21 cellular contexts compared by ENCODE assay signal in the genomic region with DNA sequence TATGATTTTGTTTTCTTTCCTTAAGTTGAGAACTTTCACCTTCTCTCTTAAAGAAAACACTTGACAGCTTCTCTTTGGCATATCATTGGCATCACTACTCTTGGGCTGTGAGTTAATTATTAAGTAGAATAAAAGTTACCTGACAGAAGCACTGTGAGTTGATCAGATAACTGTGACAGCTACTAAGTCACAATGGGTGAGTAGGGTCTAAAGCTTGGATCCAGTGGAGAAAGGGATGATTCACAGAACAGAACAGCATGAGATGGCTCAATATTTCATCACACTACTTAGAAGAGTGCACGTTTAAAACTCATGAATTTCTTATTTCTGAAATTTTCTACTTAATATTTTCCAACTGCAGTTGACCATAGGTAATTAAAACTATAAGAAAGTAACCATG.
"Had no signal": no experiment of that assay in that cellular context is flagged by ENCODE, and none has a peak within 500 bp of the region (broad histone marks: within the 10 kb centered on the region; RNA-seq: fewer than 3 reads in every experiment).

No MANE protein-coding gene starts in this region.

- H3K27me3 Mint-ChIP-seq: dendritic cell treated with granulocyte-macrophage colony-stimulating factor and Interleukin-4, amounts not matched to agents 40 ng/mL and 50 ng/mL, for 4 days; effector memory CD8-positive, alpha-beta T cell; natural killer cell treated with Interleukin-12 subunit alpha and Interleukin-12 subunit beta and Interleukin-15 and Interleukin-18, amount 100 ng/mL, for 72 hours; type B pancreatic cell had no signal

- H3K4me3 Mint-ChIP-seq: dendritic cell treated with granulocyte-macrophage colony-stimulating factor and Interleukin-4, amounts not matched to agents 40 ng/mL and 50 ng/mL, for 4 days; effector memory CD8-positive, alpha-beta T cell; natural killer cell treated with Interleukin-12 subunit alpha and Interleukin-12 subunit beta and Interleukin-15 and Interleukin-18, amount 100 ng/mL, for 72 hours; neural progenitor cell; type B pancreatic cell had no signal

- H3K27me3 ChIP-seq: neural progenitor cell, ovary, uterus had no signal

- H3K27ac Mint-ChIP-seq: dendritic cell treated with granulocyte-macrophage colony-stimulating factor and Interleukin-4, amounts not matched to agents 40 ng/mL and 50 ng/mL, for 4 days; effector memory CD8-positive, alpha-beta T cell; natural killer cell treated with Interleukin-12 subunit alpha and Interleukin-12 subunit beta and Interleukin-15 and Interleukin-18, amount 100 ng/mL, for 72 hours; neural progenitor cell; type B pancreatic cell had no signal

- H3K4me1 Mint-ChIP-seq: neural progenitor cell had no signal

- H3K4me1 ChIP-seq: lower lobe of right lung, neural progenitor cell, uterus had no signal

- H3K27ac ChIP-seq: left ventricle myocardium inferior, lower lobe of right lung, neural progenitor cell, ovary, uterus had no signal

- H3K36me3 Mint-ChIP-seq: natural killer cell treated with Interleukin-12 subunit alpha and Interleukin-12 subunit beta and Interleukin-15 and Interleukin-18, amount 100 ng/mL, for 72 hours; neural progenitor cell; type B pancreatic cell had no signal

- ATAC-seq: effector memory CD8-positive, alpha-beta T cell; lower lobe of right lung; natural killer cell treated with Interleukin-12 subunit alpha and Interleukin-12 subunit beta and Interleukin-15 and Interleukin-18, amount 100 ng/mL, for 72 hours had no signal

- DNase-seq: effector memory CD8-positive, alpha-beta T cell; erythroblast; foreskin melanocyte; head of caudate nucleus; hippocampal formation; left cardiac atrium; left ventricle myocardium inferior; lower lobe of right lung; mesenchymal stem cell; midbrain; nucleus accumbens; ovary; right cardiac atrium; stimulated activated CD4-positive, alpha-beta T cell treated with anti-CD3 and anti-CD28 coated beads, Interleukin-2, amount 100 ng/mL, for 48 hours; stimulated activated naive CD4-positive, alpha-beta T cell treated with Interleukin-2 at 50 U/mL for 16 hours; uterus had no signal

- H3K4me3 ChIP-seq: left ventricle myocardium inferior, lower lobe of right lung, neural progenitor cell, ovary, smooth muscle cell, uterus had no signal

- H3K9me3 ChIP-seq: left ventricle myocardium inferior, lower lobe of right lung, ovary, uterus had no signal

- H3K9me3 Mint-ChIP-seq: dendritic cell treated with granulocyte-macrophage colony-stimulating factor and Interleukin-4, amounts not matched to agents 40 ng/mL and 50 ng/mL, for 4 days; neural progenitor cell; type B pancreatic cell had no signal

- H3K36me3 ChIP-seq: left ventricle myocardium inferior, lower lobe of right lung, neural progenitor cell, ovary, uterus had no signal
